In the genomic region with DNA sequence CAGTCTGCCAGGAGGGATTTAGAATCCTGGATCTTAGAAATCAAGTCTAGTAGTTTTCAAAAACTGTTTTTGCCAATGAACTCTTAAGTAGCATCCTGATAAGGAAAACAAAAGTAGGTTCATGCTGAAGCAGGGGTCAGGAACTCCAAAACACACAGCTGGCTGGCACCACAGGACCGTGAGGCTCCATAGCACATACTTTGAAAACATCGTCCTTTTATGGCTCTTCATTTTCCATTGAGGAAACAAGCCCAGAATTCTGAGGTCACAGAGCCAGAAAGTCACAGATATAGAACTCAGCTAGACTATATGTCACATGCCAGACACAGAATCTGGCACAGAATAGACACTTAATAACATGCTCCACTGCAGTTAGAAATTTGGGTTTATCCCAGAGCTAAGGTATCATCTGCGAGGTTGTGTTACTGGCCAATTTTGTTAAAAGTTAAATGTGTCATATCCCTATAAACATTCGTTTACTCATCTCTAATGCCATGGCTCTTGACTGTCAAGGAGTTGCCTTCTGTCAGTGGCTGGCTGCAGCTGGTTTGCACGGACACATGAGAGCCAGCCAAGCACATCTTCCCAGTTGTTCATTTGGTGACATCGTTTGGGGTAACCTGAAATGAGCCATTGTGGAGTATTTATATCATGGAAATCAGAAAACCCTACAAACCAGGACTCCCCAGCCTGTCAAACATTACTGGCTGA, we compare ENCODE assay signal across 24 cellular contexts.
"Had no signal": no experiment of that assay in that cellular context is flagged by ENCODE, and none has a peak within 500 bp of the region (broad histone marks: within the 10 kb centered on the region; RNA-seq: fewer than 3 reads in every experiment).

No MANE protein-coding gene starts in this region.

- H3K4me3 ChIP-seq: colonic mucosa, left lung, mucosa of descending colon, prostate gland, right lobe of liver, stomach, testis had no signal

- H3K4me1 ChIP-seq: colonic mucosa, prostate gland, right lobe of liver had no signal

- H3K27me3 ChIP-seq: colonic mucosa, left lung, right lobe of liver, stomach, testis had no signal

- ATAC-seq: activated CD8-positive, alpha-beta T cell treated with anti-CD3 and anti-CD28 coated beads, Interleukin-2, amount 10 ng/mL, durations not matched to agents 7 days and 5 days; activated naive CD8-positive, alpha-beta T cell treated with anti-CD3 and anti-CD28 coated beads, Interleukin-2, amount 50 U/mL, for 24 hours; left lung; mucosa of descending colon; naive thymus-derived CD8-positive, alpha-beta T cell; right lobe of liver; stimulated activated effector memory CD8-positive, alpha-beta T cell treated with anti-CD3 and anti-CD28 coated beads, Interleukin-12 subunit alpha, Interleukin-12 subunit beta, amount 100 ng/mL, for 72 hours had no signal

- H3K9me3 Mint-ChIP-seq: activated CD4-positive, alpha-beta T cell treated with anti-CD3 and anti-CD28 coated beads, Interleukin-2, amount 10 ng/mL, durations not matched to agents 24 days and 14 days; stimulated activated effector memory CD8-positive, alpha-beta T cell treated with anti-CD3 and anti-CD28 coated beads, Interleukin-12 subunit alpha, Interleukin-12 subunit beta, amount 100 ng/mL, for 72 hours had no signal

- H3K27ac Mint-ChIP-seq: activated CD4-positive, alpha-beta T cell treated with anti-CD3 and anti-CD28 coated beads, Interleukin-2, amount 10 ng/mL, durations not matched to agents 24 days and 14 days; activated CD8-positive, alpha-beta T cell treated with anti-CD3 and anti-CD28 coated beads, Interleukin-2, amount 10 ng/mL, durations not matched to agents 7 days and 5 days; activated naive CD4-positive, alpha-beta T cell treated with anti-CD3 and anti-CD28 coated beads, Interleukin-2, amount 10 ng/mL, durations not matched to agents 7 days and 5 days; brain; naive thymus-derived CD8-positive, alpha-beta T cell; stimulated activated effector memory CD8-positive, alpha-beta T cell treated with anti-CD3 and anti-CD28 coated beads, Interleukin-12 subunit alpha, Interleukin-12 subunit beta, amount 100 ng/mL, for 72 hours; T-helper 1 cell treated with Interleukin-12 subunit alpha and Interleukin-12 subunit beta and Interleukin-4 antibody, amounts not matched to agents 30 μg/mL and 1 μg/mL, for 36 hours had no signal

- DNase-seq: activated CD4-positive, alpha-beta T cell treated with anti-CD3 and anti-CD28 coated beads, Interleukin-2, amount 10 ng/mL, durations not matched to agents 24 days and 14 days; activated CD8-positive, alpha-beta T cell treated with anti-CD3 and anti-CD28 coated beads, Interleukin-2, amount 10 ng/mL, durations not matched to agents 7 days and 5 days; activated effector memory CD4-positive, alpha-beta T cell treated with Interleukin-2 at 50 U/mL for 16 hours; activated naive CD4-positive, alpha-beta T cell treated with anti-CD3 and anti-CD28 coated beads, Interleukin-2, amount 10 ng/mL, durations not matched to agents 7 days and 5 days; activated naive CD8-positive, alpha-beta T cell treated with anti-CD3 and anti-CD28 coated beads, Interleukin-2, amount 50 U/mL, for 24 hours; activated T-cell treated with anti-CD3 and anti-CD28 coated beads, Interleukin-2, amount 50 U/mL, for 48 hours; anterior cingulate cortex; colonic mucosa; erythroblast; head of caudate nucleus; left lung; mesenchymal stem cell; mucosa of descending colon; naive thymus-derived CD8-positive, alpha-beta T cell; right lobe of liver; stimulated activated CD4-positive, alpha-beta T cell treated with anti-CD3 and anti-CD28 coated beads, Interleukin-4, amount 100 ng/mL, for 24 hours; stomach; testis had no signal

- H3K4me3 Mint-ChIP-seq: activated CD4-positive, alpha-beta T cell treated with anti-CD3 and anti-CD28 coated beads, Interleukin-2, amount 10 ng/mL, durations not matched to agents 24 days and 14 days; activated CD8-positive, alpha-beta T cell treated with anti-CD3 and anti-CD28 coated beads, Interleukin-2, amount 10 ng/mL, durations not matched to agents 7 days and 5 days; activated naive CD4-positive, alpha-beta T cell treated with anti-CD3 and anti-CD28 coated beads, Interleukin-2, amount 10 ng/mL, durations not matched to agents 7 days and 5 days; activated naive CD8-positive, alpha-beta T cell treated with anti-CD3 and anti-CD28 coated beads, Interleukin-2, amount 50 U/mL, for 24 hours; brain; central memory CD8-positive, alpha-beta T cell; naive thymus-derived CD8-positive, alpha-beta T cell; stimulated activated effector memory CD8-positive, alpha-beta T cell treated with anti-CD3 and anti-CD28 coated beads, Interleukin-12 subunit alpha, Interleukin-12 subunit beta, amount 100 ng/mL, for 72 hours; T-helper 1 cell treated with Interleukin-12 subunit alpha and Interleukin-12 subunit beta and Interleukin-4 antibody, amounts not matched to agents 30 μg/mL and 1 μg/mL, for 36 hours; type B pancreatic cell had no signal

- H3K27me3 Mint-ChIP-seq: activated CD4-positive, alpha-beta T cell treated with anti-CD3 and anti-CD28 coated beads, Interleukin-2, amount 10 ng/mL, durations not matched to agents 24 days and 14 days; activated naive CD4-positive, alpha-beta T cell treated with anti-CD3 and anti-CD28 coated beads, Interleukin-2, amount 10 ng/mL, durations not matched to agents 7 days and 5 days; activated naive CD8-positive, alpha-beta T cell treated with anti-CD3 and anti-CD28 coated beads, Interleukin-2, amount 50 U/mL, for 24 hours; brain; central memory CD8-positive, alpha-beta T cell; naive thymus-derived CD8-positive, alpha-beta T cell; type B pancreatic cell had no signal

- H3K9me3 ChIP-seq: colonic mucosa, prostate gland, right lobe of liver, testis had no signal

- H3K36me3 ChIP-seq: colonic mucosa, prostate gland had no signal

- H3K4me1 Mint-ChIP-seq: activated naive CD4-positive, alpha-beta T cell treated with anti-CD3 and anti-CD28 coated beads, Interleukin-2, amount 10 ng/mL, durations not matched to agents 7 days and 5 days had no signal

- H3K27ac ChIP-seq: colonic mucosa, left lung, prostate gland, right lobe of liver, stomach, testis had no signal
